8 cellular contexts compared by ENCODE assay signal in the genomic region with DNA sequence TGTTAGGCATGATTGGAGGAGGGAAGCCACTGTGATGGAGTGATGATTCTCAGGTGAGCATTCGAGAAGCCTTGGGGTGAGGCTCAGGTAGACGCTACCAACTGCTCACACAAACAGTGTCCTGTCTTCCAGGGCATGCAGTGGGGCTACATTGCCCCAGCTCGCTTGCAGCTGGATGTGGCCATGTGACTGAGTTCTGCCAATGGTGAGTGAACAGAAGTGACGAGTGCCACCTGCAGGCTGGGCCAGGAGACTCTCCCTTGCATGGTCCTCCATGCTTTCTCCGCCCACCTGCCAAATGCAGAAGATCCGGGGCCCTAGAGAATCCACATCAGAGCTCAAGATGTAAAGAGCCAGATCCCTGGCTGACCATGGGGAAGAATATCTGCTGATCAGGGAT.
DNase-seq lines count a peak whose midpoint lies in the region; ATAC-seq and TF ChIP-seq lines count a peak whose summit lies in the region.

No MANE protein-coding gene starts in this region.

- H3K4me1 ChIP-seq in right lobe of liver, result no peaks in the 10 kb centered on the region

- TF ChIP-seq POLR2A in right lobe of liver (IDR thresholded peaks at IDR 0.05), result no peak

- WGBS in right lobe of liver (ENCODE audit: insufficient coverage, low coverage, low lambda C conversion rate, missing lambda C conversion rate), result 51% methylated on average over 3 of the region's 6 CpGs

- TF ChIP-seq EP300 in Ishikawa (IDR thresholded peaks at IDR 0.05; ENCODE audit: borderline replicate concordance), result no peak

- H3K27ac ChIP-seq in right lobe of liver (no peak overlapping the region), coronary artery (no peak overlapping the region)

- ATAC-seq in right lobe of liver, result peak; percentile 49 to 68 (median 66)
- ATAC-seq in HG03354 (IDR thresholded peaks at IDR 0.05; ENCODE audit: poor library complexity, severe bottlenecking, unreplicated experiment), result no peak

- H3K27me3 ChIP-seq in right lobe of liver, result no peaks in the 10 kb centered on the region

- TF ChIP-seq CTCF in right lobe of liver (IDR thresholded peaks at IDR 0.05), result peak in 2 of 4 donors; percentile 35 to 36
- TF ChIP-seq CTCF in coronary artery (IDR thresholded peaks at IDR 0.05), result no peak

- intact Hi-C loops in right lobe of liver (cut with DNase I), result no loop called here

- H3K9me3 ChIP-seq in right lobe of liver, result no peaks in the 10 kb centered on the region

- H3K36me3 ChIP-seq in right lobe of liver, result no peaks in the 10 kb centered on the region

- DNase-seq in ELF-1 (ENCODE audit: low read depth, low spot score), result peak; percentile 71
- DNase-seq in activated CD4-positive, alpha-beta T cell treated with anti-CD3 and anti-CD28 coated beads, Interleukin-2, amount 50 U/mL, for 48 hours, result peak; percentile 48 to 61
- no peak for DNase-seq in right lobe of liver
- DNase-seq in NCI-H524 treated with DMSO at 0.1 percent for 48 hours (lab: John Stamatoyannopoulos, UW), result no peak
- DNase-seq in coronary artery (ENCODE audit: low spot score), result no peak
- DNase-seq in DMS79 (lab: John Stamatoyannopoulos, UW), result no peak

- H3K4me3 ChIP-seq in right lobe of liver, result no peak overlapping the region
- no peak overlapping the region for H3K4me3 ChIP-seq in coronary artery

- TF ChIP-seq RAD21 in Ishikawa (IDR thresholded peaks at IDR 0.05; ENCODE audit: low read depth), result peak; percentile 62

TF ChIP-seq in Ishikawa, 13 proteins besides CTCF, POLR2A, EP300 and RAD21:
- TF ChIP-seq ZBTB7A (IDR thresholded peaks at IDR 0.05; ENCODE audit: low read depth) (no peak), FOXM1 (IDR thresholded peaks at IDR 0.05; ENCODE audit: borderline replicate concordance, low read depth) (no peak)
- TF ChIP-seq, protein P1, sequence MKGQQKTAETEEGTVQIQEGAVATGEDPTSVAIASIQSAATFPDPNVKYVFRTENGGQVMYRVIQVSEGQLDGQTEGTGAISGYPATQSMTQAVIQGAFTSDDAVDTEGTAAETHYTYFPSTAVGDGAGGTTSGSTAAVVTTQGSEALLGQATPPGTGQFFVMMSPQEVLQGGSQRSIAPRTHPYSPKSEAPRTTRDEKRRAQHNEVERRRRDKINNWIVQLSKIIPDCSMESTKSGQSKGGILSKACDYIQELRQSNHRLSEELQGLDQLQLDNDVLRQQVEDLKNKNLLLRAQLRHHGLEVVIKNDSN (IDR thresholded peaks at IDR 0.05), result peak; percentile 93
- TF ChIP-seq, protein P2, sequence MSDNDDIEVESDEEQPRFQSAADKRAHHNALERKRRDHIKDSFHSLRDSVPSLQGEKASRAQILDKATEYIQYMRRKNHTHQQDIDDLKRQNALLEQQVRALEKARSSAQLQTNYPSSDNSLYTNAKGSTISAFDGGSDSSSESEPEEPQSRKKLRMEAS (IDR thresholded peaks at IDR 0.05), result peak; percentile 21; the same call in 1 of the 2 replicates

Comparison
In these comparisons a context has a peak if more than half of its experiments do, and no peak if none do; other contexts are left out.
1. DNase-seq: peak in ELF-1 (single experiment) and activated CD4-positive, alpha-beta T cell treated with anti-CD3 and anti-CD28 coated beads, Interleukin-2, amount 50 U/mL, for 48 hours (2 of 2); none in right lobe of liver (0 of 3), NCI-H524 treated with DMSO at 0.1 percent for 48 hours (single experiment), coronary artery (single experiment) and DMS79 (single experiment).